In genomic region chr21:34771512-34772028, GRCh38 we compare ENCODE assay signal across 1 cellular context.
TF ChIP-seq lines count a peak whose summit lies in the region.

No MANE protein-coding gene starts in this region.

TF ChIP-seq in K562, 482 proteins besides CTCF, POLR2A, EP300 and RAD21 (continued from another document):
- no peak for TF ChIP-seq ZFP91 (CRISPR knock-in tag; IDR thresholded peaks at IDR 0.05)
- no peak for TF ChIP-seq RAD51 (IDR thresholded peaks at IDR 0.05; ENCODE audit: borderline replicate concordance, low read depth)
- no peak; the same call in 1 of the 2 replicates for TF ChIP-seq SMAD3 (CRISPR knock-in tag; conservative IDR thresholded peaks at IDR 0.05)
- TF ChIP-seq TCF7 (IDR thresholded peaks at IDR 0.05; ENCODE audit: borderline replicate concordance), result no peak
- TF ChIP-seq TBL1XR1 (IDR thresholded peaks at IDR 0.05; ENCODE audit: low read length in 2 of 2), result peak in 1 of 2 experiments; percentile 44; a peak in 1 of 4 replicates
